Comparison of ENCODE assay signal across 13 cellular contexts in genomic region chr20:25258828-25259227, GRCh38.
"Had no signal": no experiment of that assay in that cellular context is flagged by ENCODE, and none has a peak within 500 bp of the region (broad histone marks: within the 10 kb centered on the region; RNA-seq: fewer than 3 reads in every experiment).

No MANE protein-coding gene starts in this region.

- H3K27ac Mint-ChIP-seq: activated CD4-positive, alpha-beta memory T cell treated with anti-CD3 and anti-CD28 coated beads, Interleukin-2, amount 10 ng/mL, durations not matched to agents 7 days and 5 days had no signal

- H3K27me3 Mint-ChIP-seq: activated CD4-positive, alpha-beta memory T cell treated with anti-CD3 and anti-CD28 coated beads, Interleukin-2, amount 10 ng/mL, durations not matched to agents 7 days and 5 days had no signal

- H3K27me3 ChIP-seq: cardiac muscle cell, heart left ventricle, ovary, SJCRH30, tibial nerve had no signal

- H3K4me3 ChIP-seq: cardiac muscle cell, heart left ventricle, ovary, SJCRH30, tibial nerve had no signal

- H3K27ac ChIP-seq: cardiac muscle cell, ovary, tibial nerve had no signal

- H3K9me3 ChIP-seq: heart left ventricle, ovary, SJCRH30, tibial nerve had no signal

- DNase-seq: activated CD4-positive, alpha-beta memory T cell treated with anti-CD3 and anti-CD28 coated beads, Interleukin-2, amount 10 ng/mL, durations not matched to agents 7 days and 5 days; activated CD4-positive, alpha-beta T cell treated with anti-CD3 and anti-CD28 coated beads for 1 hour; activated gamma-delta T cell; activated T-cell treated with anti-CD3 and anti-CD28 coated beads, Interleukin-2, amount 50 U/mL, for 4 hours; foreskin melanocyte; heart left ventricle; left ventricle myocardium superior; mesendoderm; ovary; SW 1271 had no signal

- H3K36me3 ChIP-seq: ovary had no signal

- ATAC-seq: left ventricle myocardium superior had no signal

- H3K9me3 Mint-ChIP-seq: activated CD4-positive, alpha-beta memory T cell treated with anti-CD3 and anti-CD28 coated beads, Interleukin-2, amount 10 ng/mL, durations not matched to agents 7 days and 5 days had no signal

- H3K4me3 Mint-ChIP-seq: activated CD4-positive, alpha-beta memory T cell treated with anti-CD3 and anti-CD28 coated beads, Interleukin-2, amount 10 ng/mL, durations not matched to agents 7 days and 5 days; activated T-cell treated with anti-CD3 and anti-CD28 coated beads, Interleukin-2, amount 50 U/mL, for 4 hours had no signal
